14 cellular contexts compared by ENCODE assay signal in the genomic region with DNA sequence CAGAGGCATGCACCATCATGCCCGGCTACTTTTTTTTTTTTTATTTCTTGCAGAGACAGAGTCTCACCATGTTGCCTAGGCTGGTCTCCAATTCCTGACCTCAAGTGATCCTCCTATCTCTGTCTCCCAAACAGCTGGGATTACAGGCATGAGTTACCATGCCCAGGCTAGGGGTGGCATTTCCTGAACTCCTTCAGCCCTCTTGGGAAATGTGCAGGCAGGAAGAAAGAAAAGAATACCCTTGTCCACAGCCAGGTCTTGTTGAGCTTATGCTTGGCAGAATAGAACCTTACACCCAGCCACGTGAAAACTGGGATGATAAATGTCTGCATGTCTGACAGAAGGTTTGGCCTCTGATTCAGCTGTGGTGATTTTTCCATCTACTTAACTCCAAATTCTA. TPM values are rescaled to one million over a fixed set of nuclear protein-coding genes. Genes with fewer than 3 reads are reported as not detected.
DNase-seq lines count a peak whose midpoint lies in the region; ATAC-seq and TF ChIP-seq lines count a peak whose summit lies in the region.
"Had no signal": no experiment of that assay in that cellular context is flagged by ENCODE, and none has a peak within 500 bp of the region (broad histone marks: within the 10 kb centered on the region; RNA-seq: fewer than 3 reads in every experiment).

No MANE protein-coding gene starts in this region.

- no peak overlapping the region for H3K4me3 ChIP-seq in heart right ventricle
- no peak overlapping the region for H3K4me3 ChIP-seq in right atrium auricular region
- no peak overlapping the region for H3K4me3 ChIP-seq in fibroblast of pulmonary artery (replicated peaks; ENCODE audit: low read depth, low read length)
- H3K4me3 ChIP-seq in thoracic aorta = no peak overlapping the region
- H3K4me3 ChIP-seq: BLaER1 had no signal

- no peaks in the 10 kb centered on the region for H3K36me3 ChIP-seq in heart right ventricle
- no peaks in the 10 kb centered on the region for H3K36me3 ChIP-seq in right atrium auricular region
- no peaks in the 10 kb centered on the region for H3K36me3 ChIP-seq in thoracic aorta
- H3K36me3 ChIP-seq: BLaER1 had no signal

- WGBS in heart right ventricle, 2 donors = 40 to 53% methylated on average over 2 of the region's 2 CpGs

- intact Hi-C loops in heart right ventricle (cut with DNase I) = no loop called here

- DNase-seq in heart right ventricle (no peak), right atrium auricular region (ENCODE audit: low spot score) (no peak), fibroblast of pulmonary artery (ENCODE audit: low read depth) (peak; percentile 7), thoracic aorta (ENCODE audit: low spot score) (no peak), SW 1271 (lab: John Stamatoyannopoulos, UW) (no peak)
- DNase-seq: 8988T, AML-193, DMS53, GF-D8, HCEC 1CT, HFFc6 had no signal

- H3K4me1 ChIP-seq in heart right ventricle (no peaks in the 10 kb centered on the region), right atrium auricular region (no peaks in the 10 kb centered on the region), thoracic aorta (ENCODE audit: control insufficient read depth in 1 of 2, low read depth in 2 of 2) (no peaks in the 10 kb centered on the region)

- no peaks in the 10 kb centered on the region for H3K27me3 ChIP-seq in heart right ventricle
- no peaks in the 10 kb centered on the region for H3K27me3 ChIP-seq in right atrium auricular region
- no peaks in the 10 kb centered on the region for H3K27me3 ChIP-seq in thoracic aorta (replicated peaks; ENCODE audit: insufficient read depth)
- H3K27me3 ChIP-seq: BLaER1 had no signal

- TF ChIP-seq CTCF in heart right ventricle (IDR thresholded peaks at IDR 0.05) (no peak), right atrium auricular region (IDR thresholded peaks at IDR 0.05) (no peak), VCaP (conservative IDR thresholded peaks at IDR 0.05) (no peak), fibroblast of pulmonary artery (IDR thresholded peaks at IDR 0.05; ENCODE audit: low read length, missing control alignments) (no peak), thoracic aorta (IDR thresholded peaks at IDR 0.05) (no peak)

- peak overlapping the region in 4 of 10 donors; percentile 13 to 34 (median 28) for H3K27ac ChIP-seq in heart right ventricle
- H3K27ac ChIP-seq in right atrium auricular region = no peak overlapping the region
- H3K27ac ChIP-seq in VCaP = peak overlapping the region; percentile 96; the same call in 1 of the 2 replicates
- peak overlapping the region; percentile 23 to 37 for H3K27ac ChIP-seq in thoracic aorta
- H3K27ac ChIP-seq: BLaER1 had no signal

- peaks cover 0 to 18% (median 0%) of the 10 kb centered on the region in 11 donors for H3K9me3 ChIP-seq in heart right ventricle
- no peaks in the 10 kb centered on the region for H3K9me3 ChIP-seq in right atrium auricular region
- no peaks in the 10 kb centered on the region for H3K9me3 ChIP-seq in thoracic aorta
- H3K9me3 ChIP-seq: BLaER1 had no signal

- peak in 5 of 8 donors; percentile 39 to 68 (median 56) for ATAC-seq in heart right ventricle
- ATAC-seq in thoracic aorta (ENCODE audit: insufficient number of reproducible peaks, low FRiP score, low read depth) = no peak
- no peak for ATAC-seq in HG02970 (IDR thresholded peaks at IDR 0.05; ENCODE audit: low FRiP score, unreplicated experiment)

RNA-seq across cellular contexts. Expression of a gene that starts 30.2 kb away (rescaled TPM):
- total RNA-seq in heart right ventricle (100 to 1,000 TPM; 306 to 575 (median 414) TPM), right atrium auricular region (100 to 1,000 TPM; 360 to 381 TPM), thoracic aorta (100 to 1,000 TPM; 192 to 232 TPM)
- polyA plus RNA-seq in heart right ventricle = 100 to 1,000 TPM; 201 to 285 TPM

RNA-seq across cellular contexts. Expression of a gene that starts 30.2 kb away (rescaled TPM):
- 10 to 100 TPM; 25.9 to 76.6 (median 50.7) TPM for total RNA-seq in heart right ventricle
- polyA plus RNA-seq in heart right ventricle = 10 to 100 TPM; 11.7 to 18.9 TPM
- total RNA-seq in right atrium auricular region = 10 to 100 TPM in 1 of 2 donors, 1 to 10 TPM in 1; 6.3 to 15.4 TPM
- 10 to 100 TPM; 17.7 to 37.3 TPM for total RNA-seq in thoracic aorta

Comparison
In these comparisons a context has a peak if more than half of its experiments do, and no peak if none do; other contexts are left out.
1. ATAC-seq: peak in heart right ventricle (5 of 8); none in thoracic aorta (single experiment) and HG02970 (single experiment).
2. H3K27ac ChIP-seq: peak in VCaP (single experiment) and thoracic aorta (2 of 2); none in right atrium auricular region (0 of 2).